4 cellular contexts compared by ENCODE assay signal in genomic region chr13:95915102-95915501, GRCh38.
"Had no signal": no experiment of that assay in that cellular context is flagged by ENCODE, and none has a peak within 500 bp of the region (broad histone marks: within the 10 kb centered on the region; RNA-seq: fewer than 3 reads in every experiment).

No MANE protein-coding gene starts in this region.

- H3K4me3 ChIP-seq: GM23338 had no signal

- H3K4me1 Mint-ChIP-seq: GM23338 had no signal

- DNase-seq: H9, HCEC 1CT, IMR-90 had no signal

- H3K27ac Mint-ChIP-seq: GM23338 had no signal

- H3K4me3 Mint-ChIP-seq: GM23338, H9 had no signal

- H3K4me2 ChIP-seq: GM23338 had no signal

- H2AFZ ChIP-seq: GM23338 had no signal
